Comparison of ENCODE assay signal across 8 cellular contexts in genomic region chr14:49865431-49865859, GRCh38. TPM values are rescaled to one million over a fixed set of nuclear protein-coding genes. Genes with fewer than 3 reads are reported as not detected.
A peak's percentile ranks its signal among the peaks of the same experiment; 100 is the strongest.
DNase-seq lines count a peak whose midpoint lies in the region; ATAC-seq and TF ChIP-seq lines count a peak whose summit lies in the region.

No MANE protein-coding gene starts in this region.

- peaks cover 42% of the 10 kb centered on the region for H3K4me1 ChIP-seq in PC-9 (replicated peaks; ENCODE audit: insufficient read depth)
- H3K4me1 ChIP-seq in ovary (ENCODE audit: insufficient read depth): peaks cover 2% of the 10 kb centered on the region

- ATAC-seq in activated T-cell treated with anti-CD3 and anti-CD28 coated beads, Interleukin-2, amount 50 U/mL, for 72 hours (replicated peaks in 1 of 2): no peak

- H4K20me1 ChIP-seq in PC-9 (ENCODE audit: insufficient read depth): no peaks in the 10 kb centered on the region

- H3F3A ChIP-seq in PC-9 (ENCODE audit: insufficient read depth, low read depth): peaks cover 39% of the 10 kb centered on the region

- H3K36me3 ChIP-seq in PC-9 (ENCODE audit: low read depth) (no peaks in the 10 kb centered on the region), ovary (no peaks in the 10 kb centered on the region)

- peaks cover 0 to 3% of the 10 kb centered on the region in 2 donors for H3K36me3 Mint-ChIP-seq in activated T-cell treated with anti-CD3 and anti-CD28 coated beads, Interleukin-2, amount 50 U/mL, for 72 hours (ENCODE audit: insufficient read depth in 2 of 2)
- no peaks in the 10 kb centered on the region for H3K36me3 Mint-ChIP-seq in type B pancreatic cell

- H3K9me3 Mint-ChIP-seq in activated T-cell treated with anti-CD3 and anti-CD28 coated beads, Interleukin-2, amount 50 U/mL, for 72 hours: no peaks in the 10 kb centered on the region
- H3K9me3 Mint-ChIP-seq in type B pancreatic cell: no peaks in the 10 kb centered on the region

- H3K9me2 ChIP-seq in PC-9 (ENCODE audit: insufficient read depth): no peaks in the 10 kb centered on the region

- H3K4me3 ChIP-seq in PC-9 (no peak overlapping the region), ovary (no peak overlapping the region)

- H3K9me3 ChIP-seq in PC-9 (ENCODE audit: insufficient read depth, low read depth) (no peaks in the 10 kb centered on the region), ovary (no peaks in the 10 kb centered on the region)

- no peak for TF ChIP-seq EP300 in ovary (IDR thresholded peaks at IDR 0.05)

- H3K79me2 ChIP-seq in PC-9 (ENCODE audit: low read depth): peaks cover 29% of the 10 kb centered on the region

- no peak overlapping the region for H3K4me3 Mint-ChIP-seq in activated T-cell treated with anti-CD3 and anti-CD28 coated beads, Interleukin-2, amount 50 U/mL, for 72 hours
- H3K4me3 Mint-ChIP-seq in type B pancreatic cell: no peak overlapping the region

- H3K27ac ChIP-seq in C4-2B (no peak overlapping the region), PC-9 (no peak overlapping the region), ovary (no peak overlapping the region)

- H3K27me3 Mint-ChIP-seq in activated T-cell treated with anti-CD3 and anti-CD28 coated beads, Interleukin-2, amount 50 U/mL, for 72 hours (ENCODE audit: low read depth): no peaks in the 10 kb centered on the region
- peaks cover 4% of the 10 kb centered on the region for H3K27me3 Mint-ChIP-seq in type B pancreatic cell

- DNase-seq in HT1080 (ENCODE audit: low read depth) (peak; percentile 72), PC-9 (peak; percentile 63 to 74), fibroblast of the conjunctiva (ENCODE audit: low read depth) (peak; percentile 38), ovary (peak; percentile 65 to 86 (median 79)), type B pancreatic cell (ENCODE audit: extremely low spot score, unreplicated experiment) (no peak), GM19240 (ENCODE audit: insufficient read length, low spot score) (no peak)
- peak; percentile 83 to 85 for DNase-seq in activated T-cell treated with anti-CD3 and anti-CD28 coated beads, Interleukin-2, amount 50 U/mL, for 72 hours

- intact Hi-C loops in PC-9 (cut with micrococcal nuclease; ENCODE audit: unreplicated experiment) (loop anchor here (10.0 kb wide), 1 partner anchor 909 kb away; no protein-coding TSS in a partner anchor), ovary (cut with DNase I) (loop anchor here in 3 of 4 donors (5.0 to 10.0 kb wide), 2 partner anchors 237 to 239 kb away; no protein-coding TSS in a partner anchor)

- POLR2A ChIA-PET in PC-9 (lab: Charles Lee; ENCODE audit: unreplicated experiment): no interaction called here

- peak overlapping the region; percentile 95; the same call in 1 of the 2 replicates for H3K4me2 ChIP-seq in PC-9

- H2AFZ ChIP-seq in PC-9: no peak overlapping the region

- H3K27ac Mint-ChIP-seq in activated T-cell treated with anti-CD3 and anti-CD28 coated beads, Interleukin-2, amount 50 U/mL, for 72 hours: no peak overlapping the region
- H3K27ac Mint-ChIP-seq in type B pancreatic cell: no peak overlapping the region

- H3K27me3 ChIP-seq in PC-9 (ENCODE audit: insufficient read depth, low read depth): no peaks in the 10 kb centered on the region
- no peaks in the 10 kb centered on the region for H3K27me3 ChIP-seq in ovary

- CTCF ChIA-PET in PC-9 (lab: Charles Lee): interaction anchor here (0.6 to 1.0 kb wide), 6 partner anchors 19 to 267 kb away, joined by 3 to 9 read pairs (median 3); no protein-coding TSS in a partner anchor

- peaks cover 42% of the 10 kb centered on the region for H3K4me1 Mint-ChIP-seq in activated T-cell treated with anti-CD3 and anti-CD28 coated beads, Interleukin-2, amount 50 U/mL, for 72 hours (ENCODE audit: low read depth)
- peaks cover 12% of the 10 kb centered on the region for H3K4me1 Mint-ChIP-seq in type B pancreatic cell (ENCODE audit: unreplicated experiment)

- TF ChIP-seq CTCF in C4-2B (conservative IDR thresholded peaks at IDR 0.05) (peak; percentile 98), PC-9 (conservative IDR thresholded peaks at IDR 0.05) (peak; percentile 90), ovary (IDR thresholded peaks at IDR 0.05) (peak; percentile 41 to 56 (median 53)), type B pancreatic cell (conservative IDR thresholded peaks at IDR 0.05) (peak; percentile 91)

- no TSS peak for BruUV-seq in PC-9 (replicated peaks; lab: Mats Ljungman, UMichigan)

- 1 to 4% (median 2%) methylated on average over 4 of the region's 4 CpGs for WGBS in ovary, 3 donors

- TF ChIP-seq POLR2A in ovary (IDR thresholded peaks at IDR 0.05): no peak

RNA-seq across cellular contexts. Expression of gene NEMF, which starts 12.9 kb away (rescaled TPM):
- total RNA-seq in HT1080 (2014; rRNA removed; shearing (Covaris generic)): 31.2 and 38.6 TPM in 2 replicates
- polyA plus RNA-seq in HT1080 (2015; cell fraction: cytosol; rRNA removed): 21.7 and 28.4 TPM in 2 replicates
- polyA plus RNA-seq in HT1080 (2015; cell fraction: nucleus; rRNA removed): 76.7 and 92.4 TPM in 2 replicates
- total RNA-seq in PC-9 (2021) (49.7 and 67.6 TPM in 2 replicates), ovary (10 to 100 TPM; 46.9 to 98.9 (median 72.1) TPM), type B pancreatic cell (ENCODE audit: low replicate concordance) (87.9 and 104 TPM in 2 replicates)
- total RNA-seq in activated T-cell treated with anti-CD3 and anti-CD28 coated beads, Interleukin-2, amount 50 U/mL, for 72 hours: 10 to 100 TPM; 68.8 to 71.7 TPM
- 10 to 100 TPM; 20.9 to 46.2 TPM for polyA plus RNA-seq in ovary

RNA-seq across cellular contexts. Expression of gene ARF6, which starts 27.4 kb away (rescaled TPM):
- total RNA-seq in HT1080 (2014; rRNA removed; shearing (Covaris generic)): 65.4 and 119 TPM in 2 replicates
- polyA plus RNA-seq in HT1080 (2015; cell fraction: cytosol; rRNA removed): 121 and 132 TPM in 2 replicates
- 64.0 and 64.1 TPM in 2 replicates for polyA plus RNA-seq in HT1080 (2015; cell fraction: nucleus; rRNA removed)
- total RNA-seq in PC-9 (2021) (46.8 and 65.3 TPM in 2 replicates), ovary (10 to 100 TPM; 19.8 to 39.7 (median 34.9) TPM), type B pancreatic cell (ENCODE audit: low replicate concordance) (86.4 and 184 TPM in 2 replicates)
- 100 to 1,000 TPM; 218 to 219 TPM for total RNA-seq in activated T-cell treated with anti-CD3 and anti-CD28 coated beads, Interleukin-2, amount 50 U/mL, for 72 hours
- 10 to 100 TPM; 20.3 to 34.1 TPM for polyA plus RNA-seq in ovary

Comparison
In these comparisons a context has a peak if more than half of its experiments do, and no peak if none do; other contexts are left out.
1. DNase-seq: peak in HT1080 (single experiment), PC-9 (2 of 2), activated T-cell treated with anti-CD3 and anti-CD28 coated beads, Interleukin-2, amount 50 U/mL, for 72 hours (2 of 2), fibroblast of the conjunctiva (single experiment) and ovary (5 of 5); none in type B pancreatic cell (single experiment) and GM19240 (single experiment).
2. Peak in every context shown above with its lines, with median percentiles within 50 percentile points of each other: CTCF ChIP-seq.